5 cellular contexts compared by ENCODE assay signal in the genomic region with DNA sequence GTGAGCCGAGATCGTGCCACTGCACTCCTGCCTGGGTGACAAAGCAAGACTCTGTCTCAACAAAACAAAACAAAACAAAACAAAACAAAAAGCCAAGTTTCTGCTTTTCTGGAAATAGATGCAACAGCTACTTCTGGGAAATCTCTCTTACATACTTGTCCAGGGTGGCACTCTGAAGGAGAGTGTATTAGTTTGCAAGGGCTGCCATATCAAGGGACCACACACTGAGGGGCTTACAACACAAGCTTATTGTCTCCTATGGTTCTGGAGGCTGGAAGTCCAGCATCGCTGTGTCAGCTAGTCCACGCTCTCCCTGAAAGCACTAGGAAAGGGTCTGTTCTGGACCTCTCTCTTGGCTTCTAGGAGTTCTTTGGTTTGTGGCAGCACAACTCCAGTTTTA.
"Had no signal": no experiment of that assay in that cellular context is flagged by ENCODE, and none has a peak within 500 bp of the region (broad histone marks: within the 10 kb centered on the region; RNA-seq: fewer than 3 reads in every experiment).

No MANE protein-coding gene starts in this region.

- H3K4me2 ChIP-seq: GM23338 had no signal

- H3K4me3 Mint-ChIP-seq: GM23338, H9 had no signal

- H3K4me3 ChIP-seq: GM23338, K562 had no signal

- DNase-seq: H9, HCEC 1CT, IMR-90 had no signal

- H2AFZ ChIP-seq: GM23338 had no signal

- H3K9me3 Mint-ChIP-seq: GM23338, H9 had no signal

- ATAC-seq: GM23338, K562 had no signal

- H3K27ac Mint-ChIP-seq: GM23338 had no signal
